In genomic region chr20:327946-328563, GRCh38 we compare ENCODE assay signal across 1 cellular context.
TF ChIP-seq lines count a peak whose summit lies in the region.

No MANE protein-coding gene starts in this region.

TF ChIP-seq in HepG2, 621 proteins besides CTCF, POLR2A, EP300 and RAD21 (continued from another document):
- TF ChIP-seq, protein P1, sequence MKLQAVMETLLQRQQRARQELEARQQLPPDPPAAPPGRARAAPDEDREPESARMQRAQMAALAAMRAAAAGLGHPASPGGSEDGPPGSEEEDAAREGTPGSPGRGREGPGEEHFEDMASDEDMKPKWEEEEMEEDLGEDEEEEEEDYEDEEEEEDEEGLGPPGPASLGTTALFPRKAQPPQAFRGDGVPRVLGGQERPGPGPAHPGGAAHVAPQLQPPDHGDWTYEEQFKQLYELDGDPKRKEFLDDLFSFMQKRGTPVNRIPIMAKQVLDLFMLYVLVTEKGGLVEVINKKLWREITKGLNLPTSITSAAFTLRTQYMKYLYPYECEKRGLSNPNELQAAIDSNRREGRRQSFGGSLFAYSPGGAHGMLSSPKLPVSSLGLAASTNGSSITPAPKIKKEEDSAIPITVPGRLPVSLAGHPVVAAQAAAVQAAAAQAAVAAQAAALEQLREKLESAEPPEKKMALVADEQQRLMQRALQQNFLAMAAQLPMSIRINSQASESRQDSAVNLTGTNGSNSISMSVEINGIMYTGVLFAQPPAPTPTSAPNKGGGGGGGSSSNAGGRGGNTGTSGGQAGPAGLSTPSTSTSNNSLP (IDR thresholded peaks at IDR 0.05; ENCODE audit: low read depth, low read length), result no peak
- TF ChIP-seq ZNF512 (CRISPR knock-in tag; IDR thresholded peaks at IDR 0.05) (no peak), CHD4 (IDR thresholded peaks at IDR 0.05; ENCODE audit: borderline replicate concordance, low read length) (0 out of 2 replicates have a peak, but pooled peaks have one; percentile 18), KLF6 (CRISPR knock-in tag; IDR thresholded peaks at IDR 0.05) (no peak), ISL2 (CRISPR knock-in tag; IDR thresholded peaks at IDR 0.05) (no peak), PRMT3 (CRISPR knock-in tag; IDR thresholded peaks at IDR 0.05; ENCODE audit: borderline replicate concordance, low read depth) (no peak), ZNF605 (CRISPR knock-in tag; IDR thresholded peaks at IDR 0.05) (no peak), HNRNPH1 (optimal IDR thresholded peaks at IDR 0.05; ENCODE audit: low read depth, low read length) (peak; percentile 17), YY1 (IDR thresholded peaks at IDR 0.05; ENCODE audit: insufficient read depth, insufficient replicate concordance, low read depth, low read length) (no peak), ZNF564 (CRISPR knock-in tag; IDR thresholded peaks at IDR 0.05) (no peak), PRPF4 (IDR thresholded peaks at IDR 0.05; ENCODE audit: low read depth, low read length, poor library complexity, severe bottlenecking) (peak; percentile 14), POLR2AphosphoS5 (IDR thresholded peaks at IDR 0.05; ENCODE audit: low read depth, low read length) (peak; percentile 5; the same call in 1 of the 2 replicates), ZNF781 (CRISPR knock-in tag; IDR thresholded peaks at IDR 0.05; ENCODE audit: borderline replicate concordance, not compliant biosample characterization) (no peak), ZNF75D (CRISPR knock-in tag; IDR thresholded peaks at IDR 0.05; ENCODE audit: borderline replicate concordance) (no peak), ZNF629 (CRISPR knock-in tag; conservative IDR thresholded peaks at IDR 0.05) (peak; percentile 96), CREM (IDR thresholded peaks at IDR 0.05) (no peak), CREM (CRISPR knock-in tag; IDR thresholded peaks at IDR 0.05) (no peak), SIN3B (IDR thresholded peaks at IDR 0.05; ENCODE audit: low read length) (no peak)
- TF ChIP-seq, protein P2, sequence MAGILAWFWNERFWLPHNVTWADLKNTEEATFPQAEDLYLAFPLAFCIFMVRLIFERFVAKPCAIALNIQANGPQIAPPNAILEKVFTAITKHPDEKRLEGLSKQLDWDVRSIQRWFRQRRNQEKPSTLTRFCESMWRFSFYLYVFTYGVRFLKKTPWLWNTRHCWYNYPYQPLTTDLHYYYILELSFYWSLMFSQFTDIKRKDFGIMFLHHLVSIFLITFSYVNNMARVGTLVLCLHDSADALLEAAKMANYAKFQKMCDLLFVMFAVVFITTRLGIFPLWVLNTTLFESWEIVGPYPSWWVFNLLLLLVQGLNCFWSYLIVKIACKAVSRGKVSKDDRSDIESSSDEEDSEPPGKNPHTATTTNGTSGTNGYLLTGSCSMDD (CRISPR knock-in tag; IDR thresholded peaks at IDR 0.05), result 0 out of 2 replicates have a peak, but pooled peaks have one; percentile 15
